In genomic region chr6:5785235-5785634, GRCh38 we compare ENCODE assay signal across 17 cellular contexts.
DNase-seq lines count a peak whose midpoint lies in the region; ATAC-seq and TF ChIP-seq lines count a peak whose summit lies in the region.
"Had no signal": no experiment of that assay in that cellular context is flagged by ENCODE, and none has a peak within 500 bp of the region (broad histone marks: within the 10 kb centered on the region; RNA-seq: fewer than 3 reads in every experiment).

No MANE protein-coding gene starts in this region.

- intact Hi-C loops in sigmoid colon (cut with DNase I) (no loop called here), spleen (cut with DNase I; ENCODE audit: low total_unique reads) (no loop called here)

- DNase-seq in activated CD8-positive, alpha-beta memory T cell treated with anti-CD3 and anti-CD28 coated beads for 24 hours, result peak; percentile 41
- no peak for DNase-seq in activated CD8-positive, alpha-beta memory T cell treated with anti-CD3 and anti-CD28 coated beads, Interleukin-2, amount 50 U/mL, for 4 hours
- DNase-seq in central memory CD8-positive, alpha-beta T cell (ENCODE audit: low spot score in 2 of 2), result no peak
- DNase-seq in mesenteric fat pad (ENCODE audit: low spot score) (peak; percentile 30), HuH-7 (ENCODE audit: low spot score) (no peak), sigmoid colon (no peak), spleen (no peak)
- DNase-seq: C1 segment of cervical spinal cord; CD4-positive, alpha-beta T cell; DMS153; DMS79 treated with DMSO at 0.1 percent for 48 hours; EL; H9 had no signal

- peaks cover 8% of the 10 kb centered on the region for H3K4me1 Mint-ChIP-seq in central memory CD8-positive, alpha-beta T cell

- 77 to 92% methylated on average over 8 of the region's 8 CpGs for WGBS in sigmoid colon, 2 donors
- 62 to 82% (median 78%) methylated on average over 8 of the region's 8 CpGs for WGBS in spleen, 5 donors

- H3K4me3 ChIP-seq in sigmoid colon, result no peak overlapping the region
- H3K4me3 ChIP-seq in spleen, result no peak overlapping the region
- H3K4me3 ChIP-seq: GM23338 had no signal

- no peaks in the 10 kb centered on the region for H3K36me3 ChIP-seq in sigmoid colon
- no peaks in the 10 kb centered on the region for H3K36me3 ChIP-seq in spleen

- TF ChIP-seq EP300 in sigmoid colon (IDR thresholded peaks at IDR 0.05), result no peak

- no peaks in the 10 kb centered on the region for H3K27me3 Mint-ChIP-seq in central memory CD8-positive, alpha-beta T cell
- H3K27me3 Mint-ChIP-seq: CD4-positive, alpha-beta T cell had no signal

- no peak for TF ChIP-seq POLR2A in sigmoid colon (IDR thresholded peaks at IDR 0.05)
- TF ChIP-seq POLR2A in spleen (IDR thresholded peaks at IDR 0.05), result no peak

- no peak overlapping the region for H3K4me3 Mint-ChIP-seq in central memory CD8-positive, alpha-beta T cell
- H3K4me3 Mint-ChIP-seq: CD4-positive, alpha-beta T cell; GM23338; H9 had no signal

- ATAC-seq in central memory CD8-positive, alpha-beta T cell (replicated peaks; ENCODE audit: extremely low read depth, poor library complexity, severe bottlenecking), result no peak
- ATAC-seq in HG03469 (IDR thresholded peaks at IDR 0.05; ENCODE audit: unreplicated experiment), result no peak
- ATAC-seq: GM23338, HepG2 had no signal

- TF ChIP-seq CTCF in sigmoid colon (IDR thresholded peaks at IDR 0.05), result no peak
- no peak for TF ChIP-seq CTCF in spleen (IDR thresholded peaks at IDR 0.05 in 8 of 11, conservative IDR thresholded peaks at IDR 0.05 in 3 of 11)

- H3K9me3 ChIP-seq in sigmoid colon (no peaks in the 10 kb centered on the region), spleen (no peaks in the 10 kb centered on the region)

- H3K27me3 ChIP-seq in sigmoid colon (no peaks in the 10 kb centered on the region), spleen (replicated peaks in 1 of 7) (no peaks in the 10 kb centered on the region)

- H3K27ac Mint-ChIP-seq in central memory CD8-positive, alpha-beta T cell (ENCODE audit: low read depth), result peak overlapping the region; percentile 25
- H3K27ac Mint-ChIP-seq: CD4-positive, alpha-beta T cell; GM23338 had no signal

- H3K27ac ChIP-seq in sigmoid colon (no peak overlapping the region), spleen (no peak overlapping the region)
- H3K27ac ChIP-seq: 22Rv1 had no signal

- no peaks in the 10 kb centered on the region for H3K36me3 Mint-ChIP-seq in central memory CD8-positive, alpha-beta T cell (ENCODE audit: insufficient read depth)

- peaks cover 0 to 12% (median 0%) of the 10 kb centered on the region in 4 donors for H3K4me1 ChIP-seq in sigmoid colon
- H3K4me1 ChIP-seq in spleen, result peaks cover 0 to 11% (median 0%) of the 10 kb centered on the region in 6 donors

- H3K9me3 Mint-ChIP-seq in central memory CD8-positive, alpha-beta T cell, result no peaks in the 10 kb centered on the region
- H3K9me3 Mint-ChIP-seq: CD4-positive, alpha-beta T cell; GM23338; H9 had no signal

Comparison
In these comparisons a context has a peak if more than half of its experiments do, and no peak if none do; other contexts are left out.
1. DNase-seq: peak in activated CD8-positive, alpha-beta memory T cell treated with anti-CD3 and anti-CD28 coated beads for 24 hours (single experiment) and mesenteric fat pad (single experiment); none in activated CD8-positive, alpha-beta memory T cell treated with anti-CD3 and anti-CD28 coated beads, Interleukin-2, amount 50 U/mL, for 4 hours (single experiment), central memory CD8-positive, alpha-beta T cell (0 of 2), HuH-7 (single experiment), sigmoid colon (single experiment) and spleen (single experiment).